ENCODE assay signal across 15 cellular contexts in the genomic region with DNA sequence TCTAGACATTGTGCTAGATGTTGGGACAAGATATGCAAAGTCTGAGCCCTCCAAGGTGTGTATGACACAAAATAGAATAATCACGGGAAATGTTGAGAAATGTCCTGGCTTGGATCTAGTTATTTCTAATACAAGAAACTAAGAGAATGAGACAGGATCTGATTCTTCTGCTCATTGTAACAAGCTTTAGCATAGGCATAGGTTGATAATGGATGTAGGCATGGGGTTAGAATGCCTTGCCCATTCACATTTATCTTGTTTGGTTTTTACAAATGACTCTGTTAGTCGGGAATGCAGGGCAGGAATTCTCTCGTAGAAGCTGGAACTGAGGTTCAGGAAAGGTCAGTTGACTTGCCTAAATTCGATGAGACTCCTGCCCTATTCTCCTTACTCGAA. TPM values are rescaled to one million over a fixed set of nuclear protein-coding genes. Genes with fewer than 3 reads are reported as not detected.
DNase-seq lines count a peak whose midpoint lies in the region; ATAC-seq and FAIRE-seq lines count a peak whose summit lies in the region.
"Had no signal": no experiment of that assay in that cellular context is flagged by ENCODE, and none has a peak within 500 bp of the region (broad histone marks: within the 10 kb centered on the region; RNA-seq: fewer than 3 reads in every experiment).

No MANE protein-coding gene starts in this region.

- POLR2A ChIA-PET in activated CD4-positive, alpha-beta T cell treated with anti-CD3 and anti-CD28 coated beads for 36 hours (lab: Charles Lee): interaction anchor here (0.7 kb wide), 1 partner anchor 478 kb away, joined by 6 read pairs; no protein-coding TSS in a partner anchor

- peaks cover 27% of the 10 kb centered on the region for H3K4me1 ChIP-seq in iPS-20b (ENCODE audit: insufficient read depth, low read length)

- 0 out of 2 replicates have a peak overlapping the region, but pooled peaks have one; percentile 18 for H3K9ac ChIP-seq in iPS-20b (ENCODE audit: low read depth, low read length)

- DNase-seq in activated CD4-positive, alpha-beta T cell treated with anti-CD3 and anti-CD28 coated beads for 36 hours: no peak
- DNase-seq in activated CD4-positive, alpha-beta T cell treated with anti-CD3 and anti-CD28 coated beads, Interleukin-2, amount 50 U/mL, for 4 hours: no peak
- DNase-seq in amniotic epithelial cell (ENCODE audit: low read depth) (peak; percentile 79), RCC 7860 (ENCODE audit: low spot score) (no peak), putamen (ENCODE audit: low spot score) (no peak), NCI-H526 treated with DMSO at 0.1 percent for 48 hours (lab: John Stamatoyannopoulos, UW) (no peak)
- no peak for DNase-seq in effector CD4-positive, alpha-beta T cell
- DNase-seq: activated CD4-positive, alpha-beta memory T cell treated with anti-CD3 and anti-CD28 coated beads for 36 hours; aorta; head of caudate nucleus; NCI-H1436; NCI-H526 had no signal

- H3K36me3 Mint-ChIP-seq in activated CD4-positive, alpha-beta T cell treated with anti-CD3 and anti-CD28 coated beads for 36 hours (ENCODE audit: low read depth): peaks cover 5% of the 10 kb centered on the region

- no peak overlapping the region for H3K4me3 Mint-ChIP-seq in activated CD4-positive, alpha-beta T cell treated with anti-CD3 and anti-CD28 coated beads for 36 hours
- H3K4me3 Mint-ChIP-seq: activated CD4-positive, alpha-beta memory T cell treated with anti-CD3 and anti-CD28 coated beads for 36 hours; activated T-helper 17 cell treated with anti-CD3 and anti-CD28 coated beads, Interleukin-2, amount 50 U/mL, for 72 hours had no signal

- H3K27ac Mint-ChIP-seq in activated CD4-positive, alpha-beta T cell treated with anti-CD3 and anti-CD28 coated beads for 36 hours: peak overlapping the region; percentile 35
- H3K27ac Mint-ChIP-seq: activated CD4-positive, alpha-beta memory T cell treated with anti-CD3 and anti-CD28 coated beads for 36 hours; activated T-helper 17 cell treated with anti-CD3 and anti-CD28 coated beads, Interleukin-2, amount 50 U/mL, for 72 hours had no signal

- no peaks in the 10 kb centered on the region for H3K36me3 ChIP-seq in iPS-20b (ENCODE audit: insufficient read depth, low read depth, low read length)

- H3K4me3 ChIP-seq in iPS-20b (ENCODE audit: low read length): no peak overlapping the region

- H3K27ac ChIP-seq in iPS-20b (ENCODE audit: low read length): no peak overlapping the region

- H3K9me3 ChIP-seq in iPS-20b (ENCODE audit: insufficient read depth, low read depth, low read length): no peaks in the 10 kb centered on the region

- H3K4me1 Mint-ChIP-seq in activated CD4-positive, alpha-beta T cell treated with anti-CD3 and anti-CD28 coated beads for 36 hours: peaks cover 26% of the 10 kb centered on the region

- no peak for FAIRE-seq in RCC 7860 (lab: Jason Lieb, UNC)

- intact Hi-C loops in activated CD4-positive, alpha-beta T cell treated with anti-CD3 and anti-CD28 coated beads for 36 hours (cut with DNase I, micrococcal nuclease): loop anchor here (2.0 to 5.0 kb wide), 6 partner anchors 105 to 651 kb away; a partner anchor contains a TSS

- peaks cover 19% of the 10 kb centered on the region for H3K27me3 Mint-ChIP-seq in activated CD4-positive, alpha-beta T cell treated with anti-CD3 and anti-CD28 coated beads for 36 hours

- ATAC-seq in activated CD4-positive, alpha-beta T cell treated with anti-CD3 and anti-CD28 coated beads for 36 hours: no peak
- ATAC-seq: activated T-helper 17 cell treated with anti-CD3 and anti-CD28 coated beads, Interleukin-2, amount 50 U/mL, for 72 hours had no signal

- CTCF ChIA-PET in activated CD4-positive, alpha-beta T cell treated with anti-CD3 and anti-CD28 coated beads for 36 hours (lab: Charles Lee): interaction anchor here (0.8 to 8.8 kb wide), 12 partner anchors 9 to 278 kb away, joined by 3 to 183 read pairs (median 3); no protein-coding TSS in a partner anchor

- no peaks in the 10 kb centered on the region for H3K9me3 Mint-ChIP-seq in activated CD4-positive, alpha-beta T cell treated with anti-CD3 and anti-CD28 coated beads for 36 hours (ENCODE audit: low read depth)
- H3K9me3 Mint-ChIP-seq: activated CD4-positive, alpha-beta memory T cell treated with anti-CD3 and anti-CD28 coated beads for 36 hours; activated T-helper 17 cell treated with anti-CD3 and anti-CD28 coated beads, Interleukin-2, amount 50 U/mL, for 72 hours had no signal

- H3K27me3 ChIP-seq in iPS-20b (ENCODE audit: insufficient read depth, low read length): peaks cover 13% of the 10 kb centered on the region; the same call in 1 of the 2 replicates

RNA-seq across cellular contexts. Expression of a gene that starts 1.5 kb away (rescaled TPM):
- not detected for total RNA-seq in activated CD4-positive, alpha-beta T cell treated with anti-CD3 and anti-CD28 coated beads for 36 hours
- total RNA-seq: A172; activated CD4-positive, alpha-beta memory T cell treated with anti-CD3 and anti-CD28 coated beads for 36 hours; activated T-helper 17 cell treated with anti-CD3 and anti-CD28 coated beads, Interleukin-2, amount 50 U/mL, for 72 hours had no signal

RNA-seq across cellular contexts. Expression of a gene that starts 1.7 kb away (rescaled TPM):
- 10 to 100 TPM; 39.1 to 44.0 TPM for total RNA-seq in activated CD4-positive, alpha-beta T cell treated with anti-CD3 and anti-CD28 coated beads for 36 hours
